ENCODE assay signal across 18 cellular contexts in the genomic region with DNA sequence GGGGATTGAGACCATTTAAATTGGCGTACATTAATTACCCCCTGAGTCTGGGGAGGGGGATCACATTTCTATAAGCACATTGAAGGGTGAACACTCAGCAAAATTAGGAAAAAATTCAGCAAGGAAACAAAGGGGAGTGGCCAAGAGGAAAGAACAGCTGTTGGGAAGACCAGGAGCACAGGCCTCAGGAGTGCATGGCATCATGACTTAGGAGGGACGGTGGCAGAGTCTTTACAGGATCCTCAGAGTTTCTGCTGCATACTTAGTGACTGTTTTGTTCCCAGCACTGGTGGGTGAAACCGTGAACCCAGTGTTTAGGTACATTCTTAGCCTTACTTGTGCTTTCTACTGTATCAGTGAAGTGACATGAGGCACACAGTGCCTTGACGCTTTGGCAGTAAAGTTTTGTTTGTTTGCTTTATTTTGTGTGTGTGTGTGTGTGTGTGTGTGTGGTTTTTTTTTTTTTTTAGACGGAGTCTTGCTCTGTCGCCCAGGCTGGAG.
"Had no signal": no experiment of that assay in that cellular context is flagged by ENCODE, and none has a peak within 500 bp of the region (broad histone marks: within the 10 kb centered on the region; RNA-seq: fewer than 3 reads in every experiment).

No MANE protein-coding gene starts in this region.

- H3K27me3 ChIP-seq: breast epithelium had no signal

- H3K36me3 ChIP-seq: breast epithelium had no signal

- H3K27ac Mint-ChIP-seq: activated naive CD8-positive, alpha-beta T cell treated with anti-CD3 and anti-CD28 coated beads, Interleukin-2, amount 10 ng/mL, durations not matched to agents 7 days and 5 days; activated T-helper 1 cell treated with anti-CD3 and anti-CD28 coated beads, Interleukin-12 subunit alpha, Interleukin-12 subunit beta, Interleukin-2, Interleukin-4 antibody, amounts not matched to agents 30 ng/mL and 10 ng/mL and 1 ng/mL, durations not matched to agents 14 hours and 24 hours and 36 hours; type B pancreatic cell had no signal

- H3K9me3 Mint-ChIP-seq: activated T-helper 1 cell treated with anti-CD3 and anti-CD28 coated beads, Interleukin-12 subunit alpha, Interleukin-12 subunit beta, Interleukin-2, Interleukin-4 antibody, amounts not matched to agents 30 ng/mL and 10 ng/mL and 1 ng/mL, durations not matched to agents 14 hours and 24 hours and 36 hours; type B pancreatic cell had no signal

- FAIRE-seq: small intestine had no signal

- ATAC-seq: activated CD4-positive, CD25-positive, alpha-beta regulatory T cell treated with anti-CD3 and anti-CD28 coated beads, Interleukin-2, amount 50 U/mL, for 24 hours had no signal

- H3K4me3 Mint-ChIP-seq: activated naive CD8-positive, alpha-beta T cell treated with anti-CD3 and anti-CD28 coated beads, Interleukin-2, amount 10 ng/mL, durations not matched to agents 7 days and 5 days; activated T-helper 1 cell treated with anti-CD3 and anti-CD28 coated beads, Interleukin-12 subunit alpha, Interleukin-12 subunit beta, Interleukin-2, Interleukin-4 antibody, amounts not matched to agents 30 ng/mL and 10 ng/mL and 1 ng/mL, durations not matched to agents 14 hours and 24 hours and 36 hours; type B pancreatic cell had no signal

- H3K9me3 ChIP-seq: breast epithelium had no signal

- H3K27me3 Mint-ChIP-seq: type B pancreatic cell had no signal

- DNase-seq: activated CD4-positive, alpha-beta T cell treated with anti-CD3 and anti-CD28 coated beads, Interleukin-2, amount 50 U/mL, for 1 hour; activated naive CD4-positive, alpha-beta T cell; activated naive CD8-positive, alpha-beta T cell treated with anti-CD3 and anti-CD28 coated beads, Interleukin-2, amount 10 ng/mL, durations not matched to agents 7 days and 5 days; anterior cingulate cortex; erythroblast; islet precursor cell; mesendoderm; retina; small intestine; stimulated activated CD4-positive, alpha-beta T cell treated with anti-CD3 and anti-CD28 coated beads, Interleukin-4, amount 100 ng/mL, for 4 hours; stimulated activated CD8-positive, alpha-beta memory T cell treated with anti-CD3 and anti-CD28 coated beads, Interleukin-4, amount 100 ng/mL, for 48 hours; stimulated activated naive CD4-positive, alpha-beta T cell treated with Interleukin-2 at 50 U/mL for 16 hours; T-helper 1 cell; T1000 had no signal

- H3K4me3 ChIP-seq: breast epithelium had no signal
